In the genomic region with DNA sequence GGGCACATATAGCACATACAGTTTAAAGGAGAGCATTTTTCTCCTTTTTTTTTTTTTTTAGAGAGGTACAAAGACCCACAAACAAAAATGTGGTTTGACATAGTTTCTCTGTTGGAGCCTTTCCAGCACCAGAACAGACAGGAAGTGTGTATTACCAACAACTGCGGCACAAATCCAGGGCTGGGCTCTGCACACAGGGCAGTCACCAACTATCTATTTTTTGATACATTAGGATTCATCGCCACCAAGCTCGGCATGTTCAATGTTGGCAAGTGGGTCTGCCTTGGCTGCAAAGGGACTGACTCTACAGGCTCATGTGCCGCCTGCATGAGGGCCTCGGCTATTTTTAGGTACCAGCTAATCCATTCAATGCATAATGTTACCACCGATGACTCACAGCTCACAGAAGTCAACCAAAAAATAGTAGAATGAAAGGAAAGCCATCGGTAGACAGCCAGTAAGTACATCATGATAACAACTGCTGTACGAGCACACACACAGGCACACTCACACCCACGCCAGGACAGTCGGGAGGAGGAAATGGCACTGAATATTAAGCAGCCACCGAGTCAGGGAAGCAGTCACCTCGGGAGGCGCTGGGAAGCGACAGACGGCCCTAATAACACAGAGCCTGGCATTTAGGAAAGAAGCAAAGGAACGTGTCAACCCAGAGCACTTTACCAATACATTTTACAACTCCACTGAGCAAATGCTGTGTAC, we compare ENCODE assay signal across 8 cellular contexts.
DNase-seq lines count a peak whose midpoint lies in the region; ATAC-seq and TF ChIP-seq lines count a peak whose summit lies in the region.

No MANE protein-coding gene starts in this region.

- ATAC-seq in GM19467 (IDR thresholded peaks at IDR 0.05; ENCODE audit: unreplicated experiment) (peak; percentile 40), aorta (ENCODE audit: low FRiP score) (peak; percentile 90)

- H3K36me3 ChIP-seq in SU-DHL-6 (ENCODE audit: low read length) (no peaks in the 10 kb centered on the region), cardiac muscle cell (no peaks in the 10 kb centered on the region), aorta (ENCODE audit: control insufficient read depth in 1 of 2, insufficient read depth in 2 of 2, low read length in 1 of 2) (no peaks in the 10 kb centered on the region)

- no peaks in the 10 kb centered on the region for H3K9me2 ChIP-seq in SU-DHL-6 (replicated peaks; ENCODE audit: insufficient read depth, low read length)

- H3F3A ChIP-seq in SU-DHL-6 (ENCODE audit: insufficient read depth): no peaks in the 10 kb centered on the region

- DNase-seq in CD1c-positive myeloid dendritic cell (ENCODE audit: extremely low spot score) (peak; percentile 71), HK-2 (ENCODE audit: unreplicated experiment) (peak; percentile 58), cardiac muscle cell (ENCODE audit: low read depth in 1 of 2, low spot score in 1 of 2) (peak; percentile 74 to 89), putamen (ENCODE audit: low spot score) (peak; percentile 87), aorta (peak; percentile 86 to 88)
- peak; percentile 41 for DNase-seq in activated naive CD8-positive, alpha-beta T cell treated with anti-CD3 and anti-CD28 coated beads, Interleukin-2, amount 50 U/mL, for 16 hours (ENCODE audit: low read depth, low spot score)

- H3K4me2 ChIP-seq in SU-DHL-6 (ENCODE audit: low read depth, low read length, poor library complexity, severe bottlenecking): peak overlapping the region; percentile 9

- no peaks in the 10 kb centered on the region for H3K27me3 ChIP-seq in SU-DHL-6 (ENCODE audit: low read length)
- no peaks in the 10 kb centered on the region for H3K27me3 ChIP-seq in cardiac muscle cell
- H3K27me3 ChIP-seq in aorta (ENCODE audit: control insufficient read depth in 1 of 2, insufficient read depth in 2 of 2, low read length in 1 of 2): no peaks in the 10 kb centered on the region

- H3K9me3 ChIP-seq in SU-DHL-6 (ENCODE audit: insufficient read depth, low read length) (no peaks in the 10 kb centered on the region), cardiac muscle cell (ENCODE audit: low read depth) (no peaks in the 10 kb centered on the region), aorta (ENCODE audit: control insufficient read depth, low read length) (no peaks in the 10 kb centered on the region)

- no peak overlapping the region for H3K4me3 ChIP-seq in SU-DHL-6 (ENCODE audit: insufficient read depth, low read length, poor library complexity, severe bottlenecking)
- no peak overlapping the region for H3K4me3 ChIP-seq in cardiac muscle cell
- peak overlapping the region in 1 of 2 donors; percentile 4 for H3K4me3 ChIP-seq in aorta (ENCODE audit: low read length in 2 of 2)

- 1 to 2% methylated on average over 16 of the region's 16 CpGs for whole genome bisulfite sequencing in aorta, 2 donors

- TF ChIP-seq CTCF in SU-DHL-6 (IDR thresholded peaks at IDR 0.05; ENCODE audit: insufficient read depth, low read length, poor library complexity, severe bottlenecking): no peak
- TF ChIP-seq CTCF in cardiac muscle cell (IDR thresholded peaks at IDR 0.05; ENCODE audit: low read depth, low read length): no peak

- no peaks in the 10 kb centered on the region for H3K79me2 ChIP-seq in SU-DHL-6 (ENCODE audit: insufficient read depth, low read length)

- H2AFZ ChIP-seq in SU-DHL-6 (ENCODE audit: low read depth, low read length, severe bottlenecking): peak overlapping the region; percentile 8

- H3K9ac ChIP-seq in SU-DHL-6 (ENCODE audit: low read length): no peak overlapping the region

- intact Hi-C loops in aorta (cut with DNase I): loop anchor here (5.0 to 10.0 kb wide), 2 partner anchors 75 to 83 kb away; a partner anchor contains a TSS

- H3K4me1 ChIP-seq in cardiac muscle cell (ENCODE audit: low read depth): peaks cover 22% of the 10 kb centered on the region
- H3K4me1 ChIP-seq in aorta (ENCODE audit: control insufficient read depth in 1 of 2, insufficient read depth in 2 of 2, low read length in 2 of 2): peaks cover 0 to 7% of the 10 kb centered on the region in 2 donors

- H4K20me1 ChIP-seq in SU-DHL-6 (ENCODE audit: low read depth, low read length): no peaks in the 10 kb centered on the region

- H3K27ac ChIP-seq in SU-DHL-6 (ENCODE audit: low read depth, low read length): no peak overlapping the region
- peak overlapping the region; percentile 89 for H3K27ac ChIP-seq in cardiac muscle cell
- H3K27ac ChIP-seq in aorta (ENCODE audit: low read depth in 1 of 2, low read length in 2 of 2): peak overlapping the region; percentile 98
